In genomic region chr19:57849666-57850473, GRCh38 we compare ENCODE assay signal across 8 cellular contexts. TPM values are rescaled to one million over a fixed set of nuclear protein-coding genes. Genes with fewer than 3 reads are reported as not detected.
DNase-seq lines count a peak whose midpoint lies in the region; ATAC-seq, FAIRE-seq and TF ChIP-seq lines count a peak whose summit lies in the region.
"Not testable (repeated sequence)": the region's sequence is repeated elsewhere in the genome, so short reads cannot be mapped to it uniquely, and the experiment has no call there.

TSS of gene ZNF587 (plus strand) at chr19:57849859. CDS start at chr19:57850039, 180 bp downstream.

- H3K4me3 ChIP-seq in right cardiac atrium (ENCODE audit: low read length) (peak within 1 kb of the TSS; percentile 90), psoas muscle (peak within 1 kb of the TSS; percentile 89)

- intact Hi-C loops in right cardiac atrium (cut with DNase I); psoas muscle (cut with DNase I): not testable (repeated sequence)

- peak; percentile 91 for ATAC-seq in HG02840 (IDR thresholded peaks at IDR 0.05; ENCODE audit: low FRiP score, unreplicated experiment)
- ATAC-seq in right cardiac atrium: peak; percentile 95 to 97
- peak; percentile 91 to 95 (median 94) for ATAC-seq in psoas muscle

- peak; percentile 80 for TF ChIP-seq POLR2A in GM12892 (IDR thresholded peaks at IDR 0.05; ENCODE audit: low read depth, low read length)

- H3K27me3 ChIP-seq in right cardiac atrium (ENCODE audit: control insufficient read depth, insufficient read depth); psoas muscle (ENCODE audit: insufficient read depth in 3 of 3, low read length in 2 of 3): not testable (repeated sequence)

- TF ChIP-seq CTCF in psoas muscle (IDR thresholded peaks at IDR 0.05): not testable (repeated sequence)

- H3K9me3 ChIP-seq in right cardiac atrium (ENCODE audit: control insufficient read depth, low read length); psoas muscle: not testable (repeated sequence)

- not testable (repeated sequence) for H3K4me1 ChIP-seq in right cardiac atrium (ENCODE audit: control insufficient read depth, insufficient read depth, low read length); psoas muscle

- peak; percentile 95 for FAIRE-seq in GM12892 (lab: Jason Lieb, UNC)

- WGBS in right cardiac atrium: under 1% methylated on average over 42 of the region's 42 CpGs
- WGBS in psoas muscle, 3 donors: 0 to 1% (median 0%) methylated on average over 40 to 42 of the region's 42 CpGs

- DNase-seq in GM12892 (ENCODE audit: insufficient read length) (peak; percentile 57), NCI-H146 treated with DMSO at 0.1 percent for 48 hours (lab: John Stamatoyannopoulos, UW; ENCODE audit: unreplicated experiment) (peak; percentile 80), T-helper 2 cell (peak; percentile 56 to 93 (median 77)), amygdala (lab: John Stamatoyannopoulos, UW) (peak; percentile 5 to 85 (median 57)), right cardiac atrium (peak; percentile 61 to 84 (median 81)), psoas muscle (peak; percentile 41 to 73), ureter (ENCODE audit: low spot score) (peak; percentile 78)

- H3K27ac ChIP-seq in right cardiac atrium (ENCODE audit: low read length) (peak within 1 kb of the TSS; percentile 33), psoas muscle (peak within 1 kb of the TSS; percentile 76)

- H3K36me3 ChIP-seq in psoas muscle (ENCODE audit: insufficient read depth in 1 of 2, low read depth in 1 of 2): not testable (repeated sequence)

RNA-seq across cellular contexts. Expression of gene ZNF587, which starts in this region (rescaled TPM):
- 11.6 TPM for polyA plus RNA-seq in GM12892 (2012; ENCODE audit: missing spikeins)
- total RNA-seq in right cardiac atrium (10 to 100 TPM; 19.6 to 23.8 (median 21.8) TPM), psoas muscle (10 to 100 TPM; 14.0 to 15.3 (median 14.9) TPM), ureter (60.2 TPM)
- polyA plus RNA-seq in right cardiac atrium (16.3 TPM), psoas muscle (10 to 100 TPM in 1 of 3 donors, 1 to 10 TPM in 2; 2.5 to 11.2 (median 4.6) TPM)

Comparison
In these comparisons a context has a peak if more than half of its experiments do, and no peak if none do; other contexts are left out.
1. Peak in every context shown above with its lines: DNase-seq, ATAC-seq, H3K4me3 ChIP-seq and H3K27ac ChIP-seq.